Comparison of ENCODE assay signal across 8 cellular contexts in the genomic region with DNA sequence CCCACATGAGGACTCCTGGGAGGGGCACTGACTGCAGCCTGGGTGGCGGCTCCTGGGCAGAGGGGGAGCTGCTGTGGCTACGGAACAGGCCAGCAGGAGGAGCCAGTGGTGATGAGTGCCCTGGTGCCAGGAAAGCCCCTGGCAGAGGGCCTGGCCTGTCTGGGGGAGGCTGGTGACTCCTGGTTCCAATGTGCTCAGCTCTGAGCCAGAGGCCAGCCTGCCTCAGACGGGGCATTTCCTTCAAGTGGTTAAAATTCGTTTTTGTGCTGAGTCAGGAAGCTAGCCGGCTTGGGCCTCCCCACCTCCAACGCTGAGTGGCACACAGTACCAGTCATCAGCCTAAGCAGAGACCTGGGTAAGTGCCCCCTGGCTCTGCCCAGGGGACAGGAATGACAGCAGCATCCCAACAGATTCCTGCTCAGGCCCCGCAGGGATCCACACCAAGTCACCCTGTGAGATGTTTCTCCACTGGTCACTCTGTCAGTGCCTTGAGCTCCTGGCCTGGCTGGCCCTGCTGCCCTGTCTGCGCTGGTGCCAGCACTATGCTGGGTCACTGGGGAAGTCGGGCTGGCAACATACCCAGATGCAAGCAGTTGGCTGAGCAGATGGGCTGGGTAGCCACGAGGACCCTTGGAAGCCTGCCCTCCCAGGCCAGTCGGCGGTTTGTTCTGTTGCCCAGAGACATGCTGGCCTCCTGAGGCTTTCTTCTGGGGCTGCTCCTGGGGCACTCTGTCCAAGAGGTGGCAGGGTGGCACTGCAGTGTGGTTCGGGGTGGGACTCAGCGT. TPM values are rescaled to one million over a fixed set of nuclear protein-coding genes. Genes with fewer than 3 reads are reported as not detected.
DNase-seq lines count a peak whose midpoint lies in the region; ATAC-seq and TF ChIP-seq lines count a peak whose summit lies in the region.

No MANE protein-coding gene starts in this region.

- peak; percentile 53 for DNase-seq in activated CD8-positive, alpha-beta memory T cell treated with anti-CD3 and anti-CD28 coated beads, Interleukin-2, amount 50 U/mL, for 4 hours
- no peak for DNase-seq in activated CD8-positive, alpha-beta memory T cell treated with anti-CD3 and anti-CD28 coated beads for 24 hours
- DNase-seq in NAMALWA (ENCODE audit: low spot score) (peak; percentile 21), adipocyte (ENCODE audit: low read depth) (peak; percentile 74), head of caudate nucleus (peak; percentile 74 to 95 (median 88)), prostate gland (ENCODE audit: low spot score) (no peak), NCI-H2107 treated with DMSO at 0.1 percent for 48 hours (lab: John Stamatoyannopoulos, UW; ENCODE audit: unreplicated experiment) (no peak)

- H3K9me3 ChIP-seq in adipocyte (ENCODE audit: control insufficient read depth, low read length) (no peaks in the 10 kb centered on the region), prostate gland (no peaks in the 10 kb centered on the region)

- WGBS in prostate gland = 37% methylated on average over 14 of the region's 14 CpGs

- no peak for TF ChIP-seq POLR2A in prostate gland (IDR thresholded peaks at IDR 0.05)

- H3K27me3 ChIP-seq in adipocyte (replicated peaks; ENCODE audit: control insufficient read depth, insufficient read depth, low read length) = no peaks in the 10 kb centered on the region
- H3K27me3 ChIP-seq in prostate gland (replicated peaks; ENCODE audit: insufficient read depth) = no peaks in the 10 kb centered on the region

- H3K4me3 ChIP-seq in adipocyte (ENCODE audit: low read length) (no peak overlapping the region), prostate gland (no peak overlapping the region)

- H3K36me3 ChIP-seq in adipocyte (ENCODE audit: control insufficient read depth, insufficient read depth, low read length, severe bottlenecking) = no peaks in the 10 kb centered on the region
- H3K36me3 ChIP-seq in prostate gland = no peaks in the 10 kb centered on the region

- ATAC-seq in GM19452 (IDR thresholded peaks at IDR 0.05; ENCODE audit: unreplicated experiment) = no peak

- H3K9ac ChIP-seq in adipocyte (ENCODE audit: low read length) = peak overlapping the region; percentile 44

- TF ChIP-seq CTCF in prostate gland (IDR thresholded peaks at IDR 0.05) = peak in 2 of 4 experiments; percentile 13 to 58

- peak overlapping the region; percentile 14 to 19 for H3K27ac ChIP-seq in prostate gland

- intact Hi-C loops in head of caudate nucleus (cut with DNase I) = no loop called here
- intact Hi-C loops in prostate gland (cut with DNase I) = no loop called here

- peaks cover 31% of the 10 kb centered on the region for H3K4me1 ChIP-seq in adipocyte (ENCODE audit: control insufficient read depth, insufficient read depth, low read length)
- no peaks in the 10 kb centered on the region for H3K4me1 ChIP-seq in prostate gland (replicated peaks)

RNA-seq across cellular contexts. Expression of gene KLF11, which starts 7.1 kb away (rescaled TPM):
- 10 to 100 TPM in 1 of 2 donors, 1 to 10 TPM in 1; 4.3 to 37.9 TPM for total RNA-seq in prostate gland

RNA-seq across cellular contexts. Expression of gene CYS1, which starts 43.9 kb away (rescaled TPM):
- total RNA-seq in prostate gland = 1 to 10 TPM; 1.5 to 5.2 TPM

Comparison
In these comparisons a context has a peak if more than half of its experiments do, and no peak if none do; other contexts are left out.
1. DNase-seq: peak in activated CD8-positive, alpha-beta memory T cell treated with anti-CD3 and anti-CD28 coated beads, Interleukin-2, amount 50 U/mL, for 4 hours (single experiment), NAMALWA (single experiment), adipocyte (single experiment) and head of caudate nucleus (42 of 42); none in activated CD8-positive, alpha-beta memory T cell treated with anti-CD3 and anti-CD28 coated beads for 24 hours (single experiment), prostate gland (single experiment) and NCI-H2107 treated with DMSO at 0.1 percent for 48 hours (single experiment).